In genomic region chr19:48446579-48446978, GRCh38 we compare ENCODE assay signal across 8 cellular contexts. TPM values are rescaled to one million over a fixed set of nuclear protein-coding genes. Genes with fewer than 3 reads are reported as not detected.
DNase-seq lines count a peak whose midpoint lies in the region; ATAC-seq and TF ChIP-seq lines count a peak whose summit lies in the region.

No MANE protein-coding gene starts in this region.

- POLR2A ChIA-PET in MCF 10A (lab: Yijun Ruan, JAX) (interaction anchor here (0.8 to 2.5 kb wide), 8 partner anchors 10 to 125 kb away, joined by 3 to 18 read pairs (median 5); partner anchors contain the start of genes SYNGR4 and TMEM143), HEK293T (lab: Yijun Ruan, JAX) (interaction anchor here (0.6 to 2.5 kb wide), 11 partner anchors 12 to 124 kb away, joined by 3 to 17 read pairs (median 4); partner anchors contain the start of genes GRIN2D, KDELR1, SYNGR4 and TMEM143)

- peak overlapping the region; percentile 94 for H3K27ac Mint-ChIP-seq in MCF 10A (ENCODE audit: low read depth, unreplicated experiment)
- H3K27ac Mint-ChIP-seq in mesothelial cell of epicardium = peak overlapping the region; percentile 85

- TF ChIP-seq POLR2A in vagina (IDR thresholded peaks at IDR 0.05) = no peak

- H3K4me3 Mint-ChIP-seq in MCF 10A (ENCODE audit: unreplicated experiment) = peak overlapping the region; percentile 93
- H3K4me3 Mint-ChIP-seq in mesothelial cell of epicardium = peak overlapping the region; percentile 92

- H3K9me3 ChIP-seq in right atrium auricular region = no peaks in the 10 kb centered on the region
- no peaks in the 10 kb centered on the region for H3K9me3 ChIP-seq in vagina

- BruUV-seq in MCF 10A (replicated peaks; lab: Mats Ljungman, UMichigan) = no TSS peak

- H3K27me3 Mint-ChIP-seq in MCF 10A (ENCODE audit: insufficient read depth, unreplicated experiment) = no peaks in the 10 kb centered on the region
- H3K27me3 Mint-ChIP-seq in mesothelial cell of epicardium (ENCODE audit: low read depth) = no peaks in the 10 kb centered on the region

- H3K4me3 ChIP-seq in right atrium auricular region (peak overlapping the region; percentile 95 to 97), vagina (peak overlapping the region; percentile 82 to 93)

- H3K4me1 ChIP-seq in right atrium auricular region (peaks cover 0 to 27% of the 10 kb centered on the region in 2 donors), vagina (peaks cover 29% of the 10 kb centered on the region)

- H3K36me3 ChIP-seq in right atrium auricular region (peaks cover 40% of the 10 kb centered on the region), vagina (peaks cover 3 to 39% of the 10 kb centered on the region in 2 donors)

- H3K4me1 Mint-ChIP-seq in MCF 10A (ENCODE audit: insufficient read depth, unreplicated experiment) (peaks cover 23% of the 10 kb centered on the region), mesothelial cell of epicardium (peaks cover 16% of the 10 kb centered on the region)

- H3K9me3 Mint-ChIP-seq in MCF 10A (ENCODE audit: unreplicated experiment) (no peaks in the 10 kb centered on the region), mesothelial cell of epicardium (no peaks in the 10 kb centered on the region)

- ATAC-seq in left cardiac atrium (no peak), GM18867 (IDR thresholded peaks at IDR 0.05; ENCODE audit: unreplicated experiment) (no peak), GM18511 (IDR thresholded peaks at IDR 0.05; ENCODE audit: unreplicated experiment) (no peak)

- CTCF ChIA-PET in MCF 10A (lab: Yijun Ruan, JAX) (interaction anchor here (0.6 to 0.7 kb wide), 4 partner anchors 40 to 259 kb away, joined by 3 to 5 read pairs (median 3); no protein-coding TSS in a partner anchor), HEK293T (lab: Yijun Ruan, JAX) (interaction anchor here (2.5 kb wide), 1 partner anchor 55 kb away, joined by 6 read pairs; the partner anchor contains the start of gene KDELR1)

- H3K36me3 Mint-ChIP-seq in MCF 10A (ENCODE audit: insufficient read depth, unreplicated experiment) = peaks cover 53% of the 10 kb centered on the region
- H3K36me3 Mint-ChIP-seq in mesothelial cell of epicardium = peaks cover 17% of the 10 kb centered on the region

- peaks cover 0 to 4% of the 10 kb centered on the region in 2 donors for H3K27me3 ChIP-seq in right atrium auricular region
- no peaks in the 10 kb centered on the region for H3K27me3 ChIP-seq in vagina

- no peak for DNase-seq in right atrium auricular region (ENCODE audit: low spot score)
- DNase-seq in left cardiac atrium = no peak
- no peak for DNase-seq in MCF 10A (ENCODE audit: unreplicated experiment)
- no peak for DNase-seq in mesothelial cell of epicardium (ENCODE audit: low spot score in 2 of 2, unreplicated experiment in 2 of 2)
- DNase-seq in vagina (ENCODE audit: extremely low spot score in 2 of 2) = no peak
- DNase-seq in HEK293T (ENCODE audit: extremely low spot score) = no peak

- H3K27ac ChIP-seq in right atrium auricular region (peak overlapping the region; percentile 87 to 90), vagina (peak overlapping the region; percentile 88)

- TF ChIP-seq CTCF in right atrium auricular region (IDR thresholded peaks at IDR 0.05) (no peak), MCF 10A (IDR thresholded peaks at IDR 0.05; ENCODE audit: unreplicated experiment) (no peak), mesothelial cell of epicardium (IDR thresholded peaks at IDR 0.05; ENCODE audit: unreplicated experiment) (no peak), vagina (IDR thresholded peaks at IDR 0.05) (no peak)

- intact Hi-C loops in left cardiac atrium (cut with DNase I) = no loop called here
- intact Hi-C loops in MCF 10A (cut with micrococcal nuclease) = no loop called here
- intact Hi-C loops in vagina (cut with DNase I) = no loop called here

TF ChIP-seq in HEK293T, 16 proteins besides CTCF, POLR2A, EP300 and RAD21:
- TF ChIP-seq BHLHE40 (IDR thresholded peaks at IDR 0.05; ENCODE audit: borderline replicate concordance) (no peak), TARDBP (IDR thresholded peaks at IDR 0.05) (no peak), ZNF384 (IDR thresholded peaks at IDR 0.05) (no peak)

RNA-seq across cellular contexts. Expression of gene GRWD1, which starts 0.8 kb away (rescaled TPM):
- 10 to 100 TPM; 10.8 to 19.8 TPM for total RNA-seq in right atrium auricular region
- total RNA-seq in left cardiac atrium = 10 to 100 TPM; 18.1 to 24.9 TPM
- total RNA-seq in MCF 10A (2022) = 45.1 and 55.8 TPM in 2 replicates
- total RNA-seq in mesothelial cell of epicardium = 34.0 to 36.5 TPM (median 36.2 TPM) in 3 replicates
- 20.4 TPM for total RNA-seq in vagina

RNA-seq across cellular contexts. Expression of gene KCNJ14, which starts 8.8 kb away (rescaled TPM):
- total RNA-seq in right atrium auricular region = under 1 TPM; 0.26 to 0.31 TPM
- total RNA-seq in left cardiac atrium = under 1 TPM; 0.27 to 0.60 TPM
- 1.6 and 2.7 TPM in 2 replicates for total RNA-seq in MCF 10A (2022)
- total RNA-seq in mesothelial cell of epicardium = 2.7 to 2.8 TPM (median 2.8 TPM) in 3 replicates
- total RNA-seq in vagina = 3.7 TPM

RNA-seq across cellular contexts. Expression of gene CYTH2, which starts 22.6 kb away (rescaled TPM):
- total RNA-seq in right atrium auricular region = 10 to 100 TPM; 13.3 to 22.5 TPM
- total RNA-seq in left cardiac atrium = 10 to 100 TPM; 29.0 to 32.5 TPM
- 70.3 and 72.2 TPM in 2 replicates for total RNA-seq in MCF 10A (2022)
- 184 to 196 TPM (median 190 TPM) in 3 replicates for total RNA-seq in mesothelial cell of epicardium
- total RNA-seq in vagina = 87.2 TPM

RNA-seq across cellular contexts. Expression of gene GRIN2D, which starts 53.1 kb away (rescaled TPM):
- total RNA-seq in right atrium auricular region (under 1 TPM; 0.31 to 0.33 TPM), left cardiac atrium (under 1 TPM; 0.39 to 0.47 TPM), MCF 10A (2022) (0.35 and 0.39 TPM in 2 replicates), mesothelial cell of epicardium (14.5 to 15.8 TPM (median 15.7 TPM) in 3 replicates), vagina (not detected)

RNA-seq across cellular contexts. Expression of gene KDELR1, which starts 55.2 kb away (rescaled TPM):
- 10 to 100 TPM; 74.1 to 82.0 TPM for total RNA-seq in right atrium auricular region
- total RNA-seq in left cardiac atrium = 100 to 1,000 TPM in 1 of 2 donors, 10 to 100 TPM in 1; 81.4 to 103 TPM
- 113 and 134 TPM in 2 replicates for total RNA-seq in MCF 10A (2022)
- 255 to 262 TPM (median 260 TPM) in 3 replicates for total RNA-seq in mesothelial cell of epicardium
- 90.8 TPM for total RNA-seq in vagina
